In the genomic region with DNA sequence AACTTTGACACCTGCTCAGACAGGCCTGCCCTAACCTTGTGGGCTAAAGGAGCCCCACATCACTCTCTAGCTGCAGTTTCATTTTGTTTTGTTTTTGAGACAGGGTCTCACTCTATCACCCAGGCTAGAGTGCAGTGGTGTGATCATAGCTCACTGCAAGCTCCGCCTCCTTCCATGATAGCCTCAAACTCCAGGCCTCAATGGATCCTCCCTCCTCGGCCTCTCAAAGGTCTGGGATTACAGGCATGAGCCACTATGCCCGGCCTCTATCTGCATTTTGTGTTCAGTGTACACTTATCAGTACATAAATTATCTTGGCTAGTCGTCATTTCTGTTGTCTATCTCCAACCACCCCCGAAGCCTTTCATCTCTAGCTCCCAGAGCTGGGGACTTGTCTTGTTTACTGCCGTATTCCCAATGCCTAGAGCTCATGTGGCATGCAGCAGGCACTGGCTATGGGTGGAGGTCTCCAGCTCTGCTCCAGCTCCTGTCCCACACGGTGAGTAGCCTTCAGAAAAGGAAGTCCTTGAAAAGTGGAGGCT, we compare ENCODE assay signal across 13 cellular contexts. TPM values are rescaled to one million over a fixed set of nuclear protein-coding genes. Genes with fewer than 3 reads are reported as not detected.
DNase-seq lines count a peak whose midpoint lies in the region; ATAC-seq, FAIRE-seq and TF ChIP-seq lines count a peak whose summit lies in the region.
"Had no signal": no experiment of that assay in that cellular context is flagged by ENCODE, and none has a peak within 500 bp of the region (broad histone marks: within the 10 kb centered on the region; RNA-seq: fewer than 3 reads in every experiment).

No MANE protein-coding gene starts in this region.

- no peaks in the 10 kb centered on the region for H3K27me3 ChIP-seq in MM.1S (replicated peaks; ENCODE audit: insufficient read depth, low read length)
- peaks cover 8 to 12% of the 10 kb centered on the region in 2 experiments; a peak in 4 of 5 replicates for H3K27me3 ChIP-seq in K562 (ENCODE audit: control insufficient read depth in 2 of 2, insufficient read depth in 2 of 2, low read length in 2 of 2)

- no peaks in the 10 kb centered on the region for H3K79me2 ChIP-seq in MM.1S (ENCODE audit: low read length)
- no peaks in the 10 kb centered on the region for H3K79me2 ChIP-seq in K562 (ENCODE audit: control insufficient read depth, insufficient read depth, low read length)

- POLR2A ChIA-PET in K562 (lab: Yijun Ruan, JAX): interaction anchor here (0.6 to 1.8 kb wide), 9 partner anchors 11 to 1376 kb away, joined by 3 to 11 read pairs (median 3); a partner anchor contains a TSS

- CTCF ChIA-PET in K562 (lab: Yijun Ruan, JAX; ENCODE audit: low intra/inter-chr PET ratio): no interaction called here

- WGBS in K562 (ENCODE audit: insufficient coverage, low coverage, missing lambda C conversion rate): 24% methylated on average over 7 of the region's 7 CpGs
- WGBS in mesodermal cell (ENCODE audit: insufficient coverage in 2 of 2), 2 experiments: 86 to 95% methylated on average over 6 of the region's 7 CpGs

- no peaks in the 10 kb centered on the region for H4K20me1 ChIP-seq in MM.1S (ENCODE audit: insufficient read depth, low read length)
- H4K20me1 ChIP-seq in K562 (replicated peaks; ENCODE audit: control insufficient read depth, insufficient read depth, low read length): no peaks in the 10 kb centered on the region

- H3K9me2 ChIP-seq in MM.1S (replicated peaks; ENCODE audit: insufficient read depth, low read length): no peaks in the 10 kb centered on the region

- no peak for FAIRE-seq in K562 (lab: Jason Lieb, UNC)
- FAIRE-seq: G401.6 had no signal

- intact Hi-C loops in K562 (cut with micrococcal nuclease): no loop called here

- H3K4me1 ChIP-seq in MM.1S (ENCODE audit: low read length) (peaks cover 24% of the 10 kb centered on the region), K562 (replicated peaks in 1 of 2; ENCODE audit: control insufficient read depth in 2 of 2, insufficient read depth in 2 of 2, low read length in 2 of 2) (peaks cover 11 to 16% of the 10 kb centered on the region in 2 experiments; a peak in 4 of 5 replicates), mesodermal cell (ENCODE audit: control insufficient read depth, insufficient read depth, low read length, poor library complexity, severe bottlenecking) (peaks cover 22% of the 10 kb centered on the region)

- TF ChIP-seq POLR2A in K562 (conservative IDR thresholded peaks at IDR 0.05): no peak

- H2AFZ ChIP-seq in MM.1S (ENCODE audit: low read length) (peak overlapping the region; percentile 55), K562 (ENCODE audit: low read depth, low read length) (peak overlapping the region; percentile 2; the same call in 1 of the 2 replicates)
- H2AFZ ChIP-seq: GM23338 had no signal

- DNase-seq in MM.1S: no peak
- no peak for DNase-seq in K562 (ENCODE audit: extremely low read depth in 1 of 4, low spot score in 3 of 4)
- DNase-seq in GM03348 (ENCODE audit: low spot score): no peak
- no peak for DNase-seq in occipital lobe (lab: John Stamatoyannopoulos, UW)
- DNase-seq in dedifferentiated amniotic fluid mesenchymal stem cell (ENCODE audit: extremely low spot score): no peak
- DNase-seq: activated T-cell treated with anti-CD3 and anti-CD28 coated beads, Interleukin-2, amount 50 U/mL, for 72 hours; NCI-H82; nephron progenitor cell; T-helper 9 cell had no signal

- H3K9me1 ChIP-seq in K562 (ENCODE audit: control insufficient read depth, insufficient read depth, low read length): no peaks in the 10 kb centered on the region

- in situ Hi-C loops in K562 (cut with MboI): no loop called here

- TF ChIP-seq CTCF in MM.1S (IDR thresholded peaks at IDR 0.05; ENCODE audit: low read length) (no peak), K562 (IDR thresholded peaks at IDR 0.05 in 2 of 3, conservative IDR thresholded peaks at IDR 0.05 in 1 of 3; ENCODE audit: insufficient read depth in 2 of 3, low read depth in 1 of 3, low read length in 3 of 3) (no peak)

- H3K4me3 ChIP-seq in MM.1S (ENCODE audit: low read length) (no peak overlapping the region; the same call in 1 of the 2 replicates), K562 (no peak overlapping the region), mesodermal cell (ENCODE audit: extremely low read depth, insufficient read depth, low read length, poor library complexity, severe bottlenecking) (no peak overlapping the region)
- H3K4me3 ChIP-seq: GM23338 had no signal

- H3K4me2 ChIP-seq in MM.1S (ENCODE audit: low read depth, low read length) (peak overlapping the region; percentile 85), K562 (ENCODE audit: insufficient read depth, low read length) (peak overlapping the region; percentile 9; the same call in 1 of the 2 replicates)
- H3K4me2 ChIP-seq: GM23338 had no signal

- BruUV-seq in K562 (replicated peaks; lab: Mats Ljungman, UMichigan): no TSS peak

- ATAC-seq in K562: peak; percentile 13
- ATAC-seq: activated T-cell treated with anti-CD3 and anti-CD28 coated beads, Interleukin-2, amount 50 U/mL, for 72 hours; GM23338 had no signal

- H3K36me3 ChIP-seq in MM.1S (replicated peaks; ENCODE audit: insufficient read depth, low read length) (no peaks in the 10 kb centered on the region), K562 (ENCODE audit: control insufficient read depth, insufficient read depth, low read length) (no peaks in the 10 kb centered on the region), mesodermal cell (ENCODE audit: control insufficient read depth, insufficient read depth, low read length) (no peaks in the 10 kb centered on the region)

- no peak for TF ChIP-seq RAD21 in K562 (CRISPR knock-in tag; conservative IDR thresholded peaks at IDR 0.05 in 1 of 2, IDR thresholded peaks at IDR 0.05 in 1 of 2)

- peak overlapping the region; percentile 78 for H3K27ac ChIP-seq in MM.1S (ENCODE audit: low read length)
- no peak overlapping the region for H3K27ac ChIP-seq in K562 (ENCODE audit: extremely low read depth, low read depth, low read length)
- H3K27ac ChIP-seq in mesodermal cell (ENCODE audit: low read depth, low read length, severe bottlenecking): peak overlapping the region; percentile 57
- H3K27ac ChIP-seq in temporal lobe (ENCODE audit: low read depth, low read length): peak overlapping the region; percentile 100

- no peak for TF ChIP-seq EP300 in K562 (IDR thresholded peaks at IDR 0.05; ENCODE audit: low read length)

- H3F3A ChIP-seq in MM.1S (ENCODE audit: insufficient read depth, low read length): peaks cover 20% of the 10 kb centered on the region

- H3K9me3 ChIP-seq in MM.1S (replicated peaks; ENCODE audit: insufficient read depth, low read length) (no peaks in the 10 kb centered on the region), K562 (replicated peaks; ENCODE audit: control insufficient read depth, insufficient read depth, low read depth, low read length) (no peaks in the 10 kb centered on the region), mesodermal cell (ENCODE audit: control insufficient read depth, low read length) (no peaks in the 10 kb centered on the region)

- H3K9ac ChIP-seq in MM.1S (ENCODE audit: low read length): peak overlapping the region; percentile 67
- peak overlapping the region in 1 of 2 experiments; percentile 57; a peak in 1 of 4 replicates for H3K9ac ChIP-seq in K562 (ENCODE audit: insufficient read depth in 1 of 2, low read depth in 2 of 2, low read length in 2 of 2)

RNA-seq across cellular contexts. Expression of a gene that starts 22.1 kb away (rescaled TPM):
- 19.0 and 32.2 TPM in 2 replicates for total RNA-seq in K562 (2011; cell fraction: chromatin; rRNA removed; ENCODE audit: low replicate concordance)
- total RNA-seq in K562 (2011; cell fraction: nucleolus; rRNA removed): 21.4 and 24.3 TPM in 2 replicates
- total RNA-seq in K562 (2011; cell fraction: nucleoplasm; rRNA removed): 22.4 and 37.3 TPM in 2 replicates
- total RNA-seq in K562 (2014; rRNA removed) (17.4 and 23.3 TPM in 2 replicates), K562 (2014; rRNA removed; fragmentation: Illumina TruSeq; extraction: Trizol) (14.4 and 15.6 TPM in 2 replicates), K562 (2015; rRNA removed; fragmentation: Illumina TruSeq; extraction: Trizol) (12.6 and 13.3 TPM in 2 replicates), K562 (2021) (35.8 and 39.6 TPM in 2 replicates), temporal lobe (14.8 TPM), occipital lobe (15.6 TPM)
- polyA plus RNA-seq in K562 (2011; rRNA removed) (19.0 and 21.9 TPM in 2 replicates), K562 (2014; fragmentation: Illumina TruSeq; extraction: Trizol) (20.5 and 21.0 TPM in 2 replicates), K562 (2014; fragmentation: Nextera tagmentation; extraction: Ambion mirVana) (under 1 TPM; 0.35 to 0.72 TPM), K562 (2014; rRNA removed) (19.5 and 23.1 TPM in 2 replicates)
- 21.6 and 31.5 TPM in 2 replicates for polyA plus RNA-seq in K562 (2011; cell fraction: cytosol; rRNA removed)
- polyA plus RNA-seq in K562 (2011; cell fraction: nucleus; rRNA removed): 17.8 and 23.4 TPM in 2 replicates
- 18.4 and 21.4 TPM in 2 replicates for polyA plus RNA-seq in K562 (2012)
- polyA minus RNA-seq in K562 (2011; rRNA and poly(A)+ RNA removed): 14.3 and 21.6 TPM in 2 replicates
- polyA minus RNA-seq in K562 (2011; cell fraction: cytosol; rRNA and poly(A)+ RNA removed): 12.3 and 19.2 TPM in 2 replicates
- 8.6 and 12.6 TPM in 2 replicates for polyA minus RNA-seq in K562 (2011; cell fraction: nucleus; rRNA and poly(A)+ RNA removed)
- polyA plus RNA-seq in mesodermal cell (2013, experiment 1 of 2): 20.7 TPM
- 16.5 TPM for polyA plus RNA-seq in mesodermal cell (2013, experiment 2 of 2)

RNA-seq across cellular contexts. Expression of a gene that starts 31.3 kb away (rescaled TPM):
- 186 and 197 TPM in 2 replicates for total RNA-seq in K562 (2011; cell fraction: chromatin; rRNA removed; ENCODE audit: low replicate concordance)
- total RNA-seq in K562 (2011; cell fraction: nucleolus; rRNA removed): 71.9 and 74.6 TPM in 2 replicates
- total RNA-seq in K562 (2011; cell fraction: nucleoplasm; rRNA removed): 116 and 129 TPM in 2 replicates
- total RNA-seq in K562 (2014; rRNA removed): 9.5 and 14.0 TPM in 2 replicates
- total RNA-seq in K562 (2014; rRNA removed; fragmentation: Illumina TruSeq; extraction: Trizol): 15.7 and 17.8 TPM in 2 replicates
- 9.3 and 10.3 TPM in 2 replicates for total RNA-seq in K562 (2015; rRNA removed; fragmentation: Illumina TruSeq; extraction: Trizol)
- 32.1 and 36.0 TPM in 2 replicates for total RNA-seq in K562 (2021)
- 12.3 and 14.2 TPM in 2 replicates for polyA plus RNA-seq in K562 (2011; rRNA removed)
- polyA plus RNA-seq in K562 (2011; cell fraction: cytosol; rRNA removed): 5.0 and 6.0 TPM in 2 replicates
- 39.1 and 45.0 TPM in 2 replicates for polyA plus RNA-seq in K562 (2011; cell fraction: nucleus; rRNA removed)
- 16.9 and 18.8 TPM in 2 replicates for polyA plus RNA-seq in K562 (2012)
- 22.3 and 27.0 TPM in 2 replicates for polyA plus RNA-seq in K562 (2014; fragmentation: Illumina TruSeq; extraction: Trizol)
- under 1 TPM; 0.53 to 0.56 TPM for polyA plus RNA-seq in K562 (2014; fragmentation: Nextera tagmentation; extraction: Ambion mirVana)
- polyA plus RNA-seq in K562 (2014; rRNA removed): 13.9 and 15.2 TPM in 2 replicates
- 30.0 and 32.4 TPM in 2 replicates for polyA minus RNA-seq in K562 (2011; rRNA and poly(A)+ RNA removed)
- polyA minus RNA-seq in K562 (2011; cell fraction: cytosol; rRNA and poly(A)+ RNA removed): 14.7 and 15.1 TPM in 2 replicates
- polyA minus RNA-seq in K562 (2011; cell fraction: nucleus; rRNA and poly(A)+ RNA removed): 25.6 and 42.9 TPM in 2 replicates
- 18.3 TPM for polyA plus RNA-seq in mesodermal cell (2013, experiment 1 of 2)
- polyA plus RNA-seq in mesodermal cell (2013, experiment 2 of 2): 16.6 TPM
- total RNA-seq in temporal lobe: 56.5 TPM
- 40.9 TPM for total RNA-seq in occipital lobe

RNA-seq across cellular contexts. Expression of a gene that starts 54.9 kb away (rescaled TPM):
- 1.1 and 2.5 TPM in 2 replicates for total RNA-seq in K562 (2011; cell fraction: chromatin; rRNA removed; ENCODE audit: low replicate concordance)
- total RNA-seq in K562 (2011; cell fraction: nucleolus; rRNA removed): 0.79 and 1.7 TPM in 2 replicates
- 1.1 and 1.3 TPM in 2 replicates for total RNA-seq in K562 (2011; cell fraction: nucleoplasm; rRNA removed)
- 0.73 and 0.78 TPM in 2 replicates for total RNA-seq in K562 (2014; rRNA removed)
- 0.48 and 0.65 TPM in 2 replicates for total RNA-seq in K562 (2014; rRNA removed; fragmentation: Illumina TruSeq; extraction: Trizol)
- total RNA-seq in K562 (2015; rRNA removed; fragmentation: Illumina TruSeq; extraction: Trizol): 0.53 and 0.76 TPM in 2 replicates
- total RNA-seq in K562 (2021): 1.0 and 1.4 TPM in 2 replicates
- polyA plus RNA-seq in K562 (2011; rRNA removed): 0.65 and 1.2 TPM in 2 replicates
- polyA plus RNA-seq in K562 (2011; cell fraction: cytosol; rRNA removed): 1.0 and 2.3 TPM in 2 replicates
- polyA plus RNA-seq in K562 (2011; cell fraction: nucleus; rRNA removed): 2.6 and 3.3 TPM in 2 replicates
- 0.13 and 0.28 TPM in 2 replicates for polyA plus RNA-seq in K562 (2012)
- 0.86 and 1.1 TPM in 2 replicates for polyA plus RNA-seq in K562 (2014; fragmentation: Illumina TruSeq; extraction: Trizol)
- polyA plus RNA-seq in K562 (2014; fragmentation: Nextera tagmentation; extraction: Ambion mirVana): under 1 TPM; 0.07 to 0.28 TPM
- 0.60 and 1.3 TPM in 2 replicates for polyA plus RNA-seq in K562 (2014; rRNA removed)
- 0.51 and 0.56 TPM in 2 replicates for polyA minus RNA-seq in K562 (2011; rRNA and poly(A)+ RNA removed)
- 0.91 TPM in 1 of 2 replicates, not detected in the other for polyA minus RNA-seq in K562 (2011; cell fraction: cytosol; rRNA and poly(A)+ RNA removed)
- polyA minus RNA-seq in K562 (2011; cell fraction: nucleus; rRNA and poly(A)+ RNA removed): 0.11 and 0.40 TPM in 2 replicates
- polyA plus RNA-seq in mesodermal cell (2013, experiment 1 of 2): 0.63 TPM
- polyA plus RNA-seq in mesodermal cell (2013, experiment 2 of 2): 0.15 TPM
- 0.98 TPM for total RNA-seq in temporal lobe
- total RNA-seq in occipital lobe: 0.94 TPM
